In the genomic region with DNA sequence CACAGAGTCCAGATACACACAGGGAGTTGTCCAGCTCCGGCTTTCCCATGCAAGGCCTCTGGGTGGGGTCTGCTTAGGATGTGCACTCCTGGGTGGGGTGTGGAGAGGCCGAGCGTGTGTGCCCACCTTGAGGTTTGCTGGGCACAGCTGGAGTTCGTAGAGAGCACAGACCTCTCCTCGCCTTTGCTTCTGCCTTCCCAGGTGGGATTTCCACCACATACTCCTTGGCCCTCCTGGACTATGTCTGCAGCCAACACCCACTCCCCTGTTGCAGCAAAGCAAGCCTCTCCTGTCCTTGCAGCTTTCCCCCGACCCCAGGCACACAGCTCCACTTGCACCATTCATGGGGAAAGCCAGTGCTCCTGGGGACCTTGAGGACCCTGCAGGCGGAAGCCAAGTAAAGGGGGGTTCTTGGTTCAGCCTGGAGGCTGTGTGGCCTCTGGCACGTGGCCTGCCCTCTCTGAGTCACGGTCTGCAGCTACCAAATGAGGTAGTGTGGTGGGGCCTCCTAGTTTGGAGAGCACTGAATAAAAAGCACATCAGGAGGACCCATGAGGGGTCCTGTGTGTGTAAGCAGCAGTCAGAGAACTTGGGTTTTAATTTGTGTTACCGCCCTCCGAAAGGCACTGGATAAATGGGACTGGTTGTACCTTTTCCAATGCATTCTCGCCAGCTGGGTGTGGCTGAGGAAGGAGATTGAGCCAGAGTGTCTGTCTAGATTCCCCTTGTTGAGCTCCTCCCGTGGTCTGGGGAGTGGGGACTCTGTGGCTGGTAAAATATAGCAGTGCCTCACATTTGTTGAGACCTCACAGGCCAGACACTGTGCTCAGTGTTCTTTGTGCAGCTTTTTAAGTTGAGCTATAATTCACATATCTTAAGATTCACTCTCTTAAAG, we compare ENCODE assay signal across 14 cellular contexts. TPM values are rescaled to one million over a fixed set of nuclear protein-coding genes. Genes with fewer than 3 reads are reported as not detected.
DNase-seq lines count a peak whose midpoint lies in the region; ATAC-seq and TF ChIP-seq lines count a peak whose summit lies in the region.
"Had no signal": no experiment of that assay in that cellular context is flagged by ENCODE, and none has a peak within 500 bp of the region (broad histone marks: within the 10 kb centered on the region; RNA-seq: fewer than 3 reads in every experiment).

No MANE protein-coding gene starts in this region.

- peak overlapping the region in 1 of 11 experiments; percentile 11; a peak in 1 of 22 replicates for H3K9ac ChIP-seq in BLaER1 treated with 17β-estradiol and CSF1 and Interleukin-3, amounts not matched to agents 10 nM and 100 nM

- peaks cover 74 to 100% (median 97%) of the 10 kb centered on the region in 11 experiments; a peak in 21 of 22 replicates for H4K20me1 ChIP-seq in BLaER1 treated with 17β-estradiol and CSF1 and Interleukin-3, amounts not matched to agents 10 nM and 100 nM
- H4K20me1 ChIP-seq in PC-9 (ENCODE audit: insufficient read depth) (peaks cover 51% of the 10 kb centered on the region), osteoblast (ENCODE audit: insufficient read depth, low read length) (peaks cover 93% of the 10 kb centered on the region)

- intact Hi-C loops in PC-9 (cut with micrococcal nuclease; ENCODE audit: unreplicated experiment), result no loop called here
- intact Hi-C loops in esophagus muscularis mucosa (cut with DNase I), result no loop called here

- H3K27ac ChIP-seq in BLaER1 treated with 17β-estradiol and CSF1 and Interleukin-3, amounts not matched to agents 10 nM and 100 nM, result no peak overlapping the region; a peak in 1 of 22 replicates
- H3K27ac ChIP-seq in PC-9 (peak overlapping the region; percentile 10; the same call in 1 of the 2 replicates), esophagus muscularis mucosa (replicated peaks in 1 of 4) (peak overlapping the region in 3 of 4 donors; percentile 39 to 57 (median 47)), osteoblast (ENCODE audit: low read depth, low read length) (peak overlapping the region; percentile 59)
- H3K27ac ChIP-seq: SK-N-MC had no signal

- no peak for ATAC-seq in HG03139 (IDR thresholded peaks at IDR 0.05; ENCODE audit: unreplicated experiment)
- ATAC-seq: left lobe of liver had no signal

- DNase-seq in PC-9, result no peak
- DNase-seq in esophagus muscularis mucosa (ENCODE audit: extremely low spot score), result no peak
- peak; percentile 80 for DNase-seq in osteoblast (ENCODE audit: insufficient read length, low spot score, missing footprints)
- no peak for DNase-seq in HUDEP-2 (lab: John Stamatoyannopoulos, UW; ENCODE audit: unreplicated experiment in 76 of 76)
- no peak for DNase-seq in activated CD4-positive, alpha-beta T cell treated with anti-CD3 and anti-CD28 coated beads, Interleukin-2, amount 50 U/mL, for 48 hours
- no peak for DNase-seq in NCI-H2171 (lab: John Stamatoyannopoulos, UW)
- DNase-seq: activated CD4-positive, CD25-positive, alpha-beta regulatory T cell; foreskin melanocyte; NCI-H1105 treated with DMSO at 0.1 percent for 48 hours; NCI-H748 treated with DMSO at 0.1 percent for 48 hours had no signal

- TF ChIP-seq CTCF in PC-9 (conservative IDR thresholded peaks at IDR 0.05) (no peak), esophagus muscularis mucosa (IDR thresholded peaks at IDR 0.05) (no peak), osteoblast (IDR thresholded peaks at IDR 0.05; ENCODE audit: extremely low read depth, low read depth, low read length) (no peak)

- peaks cover 96% of the 10 kb centered on the region for H3K79me2 ChIP-seq in PC-9 (ENCODE audit: low read depth)
- H3K79me2 ChIP-seq in osteoblast (ENCODE audit: insufficient read depth, low read length), result peaks cover 100% of the 10 kb centered on the region

- H3K4me2 ChIP-seq in BLaER1 treated with 17β-estradiol and CSF1 and Interleukin-3, amounts not matched to agents 10 nM and 100 nM, result peak overlapping the region; percentile 13 to 59 (median 31); a peak in 17 of 22 replicates
- H3K4me2 ChIP-seq in PC-9 (0 out of 2 replicates have a peak overlapping the region, but pooled peaks have one; percentile 11), osteoblast (ENCODE audit: insufficient read depth, low read length) (no peak overlapping the region)

- no peaks in the 10 kb centered on the region for H3K27me3 ChIP-seq in BLaER1 treated with 17β-estradiol and CSF1 and Interleukin-3, amounts not matched to agents 10 nM and 100 nM
- no peaks in the 10 kb centered on the region for H3K27me3 ChIP-seq in PC-9 (ENCODE audit: insufficient read depth, low read depth)
- H3K27me3 ChIP-seq in esophagus muscularis mucosa, result no peaks in the 10 kb centered on the region
- H3K27me3 ChIP-seq in osteoblast (ENCODE audit: insufficient read depth, low read length), result no peaks in the 10 kb centered on the region

- CTCF ChIA-PET in PC-9 (lab: Charles Lee), result no interaction called here

- WGBS in esophagus muscularis mucosa, result 61% methylated on average over 9 of the region's 13 CpGs

- POLR2A ChIA-PET in PC-9 (lab: Charles Lee; ENCODE audit: unreplicated experiment), result interaction anchor here (0.7 kb wide), 1 partner anchor 1120 kb away, joined by 5 read pairs; no protein-coding TSS in a partner anchor

- TF ChIP-seq POLR2A in esophagus muscularis mucosa (IDR thresholded peaks at IDR 0.05; ENCODE audit: low read depth), result no peak

- no peak for TF ChIP-seq EP300 in esophagus muscularis mucosa (IDR thresholded peaks at IDR 0.05)

- no peaks in the 10 kb centered on the region for H3K9me2 ChIP-seq in PC-9 (ENCODE audit: insufficient read depth)

- no peak overlapping the region for H3K4me3 ChIP-seq in BLaER1 treated with 17β-estradiol and CSF1 and Interleukin-3, amounts not matched to agents 10 nM and 100 nM
- H3K4me3 ChIP-seq in PC-9 (no peak overlapping the region), esophagus muscularis mucosa (no peak overlapping the region), osteoblast (ENCODE audit: insufficient read depth, low read length) (no peak overlapping the region)
- H3K4me3 ChIP-seq: SK-N-MC had no signal

- peaks cover 38 to 76% (median 61%) of the 10 kb centered on the region in 10 experiments for H3K4me1 ChIP-seq in BLaER1 treated with 17β-estradiol and CSF1 and Interleukin-3, amounts not matched to agents 10 nM and 100 nM
- H3K4me1 ChIP-seq in PC-9 (replicated peaks; ENCODE audit: insufficient read depth), result peaks cover 98% of the 10 kb centered on the region
- peaks cover 67 to 78% (median 72%) of the 10 kb centered on the region in 4 donors for H3K4me1 ChIP-seq in esophagus muscularis mucosa
- H3K4me1 ChIP-seq in osteoblast (ENCODE audit: insufficient read depth, low read length), result peaks cover 35% of the 10 kb centered on the region

- peaks cover 18 to 93% (median 75%) of the 10 kb centered on the region in 11 experiments for H3K36me3 ChIP-seq in BLaER1 treated with 17β-estradiol and CSF1 and Interleukin-3, amounts not matched to agents 10 nM and 100 nM
- peaks cover 69% of the 10 kb centered on the region for H3K36me3 ChIP-seq in PC-9 (ENCODE audit: low read depth)
- peaks cover 0 to 40% (median 22%) of the 10 kb centered on the region in 4 donors for H3K36me3 ChIP-seq in esophagus muscularis mucosa
- peaks cover 58% of the 10 kb centered on the region for H3K36me3 ChIP-seq in osteoblast (ENCODE audit: insufficient read depth, low read length)

- peaks cover 97% of the 10 kb centered on the region for H3F3A ChIP-seq in PC-9 (ENCODE audit: insufficient read depth, low read depth)

- H3K9me3 ChIP-seq in BLaER1 treated with 17β-estradiol and CSF1 and Interleukin-3, amounts not matched to agents 10 nM and 100 nM (replicated peaks in 1 of 11), result no peaks in the 10 kb centered on the region
- H3K9me3 ChIP-seq in PC-9 (ENCODE audit: insufficient read depth, low read depth) (0 out of 2 replicates have a peak, but pooled peaks cover 5% of the 10 kb centered on the region), esophagus muscularis mucosa (no peaks in the 10 kb centered on the region), osteoblast (ENCODE audit: low read depth, low read length) (no peaks in the 10 kb centered on the region)

- BruUV-seq in PC-9 (replicated peaks; lab: Mats Ljungman, UMichigan), result no TSS peak

- H2AFZ ChIP-seq in PC-9 (no peak overlapping the region), osteoblast (ENCODE audit: low read length) (no peak overlapping the region)

RNA-seq across cellular contexts. Expression of a gene that starts 31.6 kb away (rescaled TPM):
- total RNA-seq in PC-9 (2021) (411 and 443 TPM in 2 replicates), esophagus muscularis mucosa (100 to 1,000 TPM; 108 to 194 (median 129) TPM), osteoblast (120 and 149 TPM in 2 replicates)

Comparison
In these comparisons a context has a peak if more than half of its experiments do, and no peak if none do; other contexts are left out.
1. H3K27ac ChIP-seq: peak in PC-9 (single experiment), esophagus muscularis mucosa (3 of 4) and osteoblast (single experiment); none in BLaER1 treated with 17β-estradiol and CSF1 and Interleukin-3, amounts not matched to agents 10 nM and 100 nM (0 of 11).